19 cellular contexts compared by ENCODE assay signal in genomic region chr6:22194188-22194921, GRCh38.
DNase-seq lines count a peak whose midpoint lies in the region; ATAC-seq and TF ChIP-seq lines count a peak whose summit lies in the region.
"Had no signal": no experiment of that assay in that cellular context is flagged by ENCODE, and none has a peak within 500 bp of the region (broad histone marks: within the 10 kb centered on the region; RNA-seq: fewer than 3 reads in every experiment).

No MANE protein-coding gene starts in this region.

- H3K9me3 Mint-ChIP-seq in endothelial cell (ENCODE audit: unreplicated experiment), result no peaks in the 10 kb centered on the region
- no peaks in the 10 kb centered on the region for H3K9me3 Mint-ChIP-seq in activated T-helper 2 cell treated with anti-CD3 and anti-CD28 coated beads, Interferon-gamma antibody, Interleukin-2, Interleukin-4, amounts not matched to agents 10 μg/mL and 5 μg/mL and 100 μg/mL, durations not matched to agents 14 hours and 24 hours and 36 hours
- H3K9me3 Mint-ChIP-seq: brain; T-helper 1 cell treated with Interleukin-12 subunit alpha and Interleukin-12 subunit beta and Interleukin-4 antibody, amounts not matched to agents 30 μg/mL and 1 μg/mL, for 36 hours had no signal

- peak overlapping the region; percentile 81 for H3K27ac Mint-ChIP-seq in endothelial cell (ENCODE audit: unreplicated experiment)
- no peak overlapping the region for H3K27ac Mint-ChIP-seq in activated T-helper 2 cell treated with anti-CD3 and anti-CD28 coated beads, Interferon-gamma antibody, Interleukin-2, Interleukin-4, amounts not matched to agents 10 μg/mL and 5 μg/mL and 100 μg/mL, durations not matched to agents 14 hours and 24 hours and 36 hours
- H3K27ac Mint-ChIP-seq: T-helper 1 cell treated with Interleukin-12 subunit alpha and Interleukin-12 subunit beta and Interleukin-4 antibody, amounts not matched to agents 30 μg/mL and 1 μg/mL, for 36 hours had no signal

- H3K27me3 Mint-ChIP-seq in endothelial cell (ENCODE audit: unreplicated experiment), result peaks cover 2% of the 10 kb centered on the region
- H3K27me3 Mint-ChIP-seq in activated T-helper 2 cell treated with anti-CD3 and anti-CD28 coated beads, Interferon-gamma antibody, Interleukin-2, Interleukin-4, amounts not matched to agents 10 μg/mL and 5 μg/mL and 100 μg/mL, durations not matched to agents 14 hours and 24 hours and 36 hours (ENCODE audit: low read depth), result no peaks in the 10 kb centered on the region
- H3K27me3 Mint-ChIP-seq: brain had no signal

- H3K4me3 ChIP-seq in AG10803 (ENCODE audit: low read length), result no peak overlapping the region
- H3K4me3 ChIP-seq: transverse colon had no signal

- no peak overlapping the region for H3K4me3 Mint-ChIP-seq in endothelial cell (ENCODE audit: unreplicated experiment)
- H3K4me3 Mint-ChIP-seq in activated T-helper 2 cell treated with anti-CD3 and anti-CD28 coated beads, Interferon-gamma antibody, Interleukin-2, Interleukin-4, amounts not matched to agents 10 μg/mL and 5 μg/mL and 100 μg/mL, durations not matched to agents 14 hours and 24 hours and 36 hours (ENCODE audit: low read depth), result no peak overlapping the region
- H3K4me3 Mint-ChIP-seq: brain; T-helper 1 cell treated with Interleukin-12 subunit alpha and Interleukin-12 subunit beta and Interleukin-4 antibody, amounts not matched to agents 30 μg/mL and 1 μg/mL, for 36 hours had no signal

- H3K36me3 Mint-ChIP-seq in endothelial cell (ENCODE audit: low read depth, unreplicated experiment), result peaks cover 16% of the 10 kb centered on the region
- no peaks in the 10 kb centered on the region for H3K36me3 Mint-ChIP-seq in activated T-helper 2 cell treated with anti-CD3 and anti-CD28 coated beads, Interferon-gamma antibody, Interleukin-2, Interleukin-4, amounts not matched to agents 10 μg/mL and 5 μg/mL and 100 μg/mL, durations not matched to agents 14 hours and 24 hours and 36 hours (ENCODE audit: low read depth)

- peaks cover 8% of the 10 kb centered on the region for H3K4me1 Mint-ChIP-seq in endothelial cell (ENCODE audit: unreplicated experiment)
- peaks cover 4% of the 10 kb centered on the region for H3K4me1 Mint-ChIP-seq in activated T-helper 2 cell treated with anti-CD3 and anti-CD28 coated beads, Interferon-gamma antibody, Interleukin-2, Interleukin-4, amounts not matched to agents 10 μg/mL and 5 μg/mL and 100 μg/mL, durations not matched to agents 14 hours and 24 hours and 36 hours (ENCODE audit: low read depth)

- DNase-seq in AG10803 (ENCODE audit: low read depth), result peak; percentile 33
- DNase-seq in Kasumi-1 (lab: John Stamatoyannopoulos, UW), result peak; percentile 49 to 57
- no peak for DNase-seq in endothelial cell (ENCODE audit: low spot score)
- DNase-seq in D341Med (ENCODE audit: low spot score), result no peak
- DNase-seq in activated T-helper 2 cell treated with anti-CD3 and anti-CD28 coated beads, Interferon-gamma antibody, Interleukin-2, Interleukin-4, amounts not matched to agents 10 μg/mL and 5 μg/mL and 100 μg/mL, durations not matched to agents 14 hours and 24 hours and 36 hours (ENCODE audit: low spot score), result no peak
- DNase-seq: activated CD4-positive, alpha-beta T cell treated with anti-CD3 and anti-CD28 coated beads, Interleukin-2, amount 50 U/mL, for 4 hours; AML-193; DMS79; effector CD8-positive, alpha-beta T cell; NCI-H1417 treated with DMSO at 0.1 percent for 48 hours; NCI-H446; transverse colon had no signal

- ATAC-seq in GM18873 (IDR thresholded peaks at IDR 0.05; ENCODE audit: low FRiP score, unreplicated experiment) (peak; percentile 50), GM19023 (IDR thresholded peaks at IDR 0.05; ENCODE audit: unreplicated experiment) (no peak), GM19452 (IDR thresholded peaks at IDR 0.05; ENCODE audit: unreplicated experiment) (no peak)
- ATAC-seq: HepG2, Panc1 had no signal

- intact Hi-C loops in activated T-helper 2 cell treated with anti-CD3 and anti-CD28 coated beads, Interferon-gamma antibody, Interleukin-2, Interleukin-4, amounts not matched to agents 10 μg/mL and 5 μg/mL and 100 μg/mL, durations not matched to agents 14 hours and 24 hours and 36 hours (cut with micrococcal nuclease), result no loop called here

- TF ChIP-seq CTCF in AG10803 (conservative IDR thresholded peaks at IDR 0.05; ENCODE audit: low read length) (no peak), endothelial cell (IDR thresholded peaks at IDR 0.05; ENCODE audit: unreplicated experiment) (no peak)

Comparison
In these comparisons a context has a peak if more than half of its experiments do, and no peak if none do; other contexts are left out.
1. DNase-seq: peak in AG10803 (single experiment) and Kasumi-1 (2 of 2); none in endothelial cell (single experiment), D341Med (single experiment) and activated T-helper 2 cell treated with anti-CD3 and anti-CD28 coated beads, Interferon-gamma antibody, Interleukin-2, Interleukin-4, amounts not matched to agents 10 μg/mL and 5 μg/mL and 100 μg/mL, durations not matched to agents 14 hours and 24 hours and 36 hours (single experiment).